19 cellular contexts compared by ENCODE assay signal in the genomic region with DNA sequence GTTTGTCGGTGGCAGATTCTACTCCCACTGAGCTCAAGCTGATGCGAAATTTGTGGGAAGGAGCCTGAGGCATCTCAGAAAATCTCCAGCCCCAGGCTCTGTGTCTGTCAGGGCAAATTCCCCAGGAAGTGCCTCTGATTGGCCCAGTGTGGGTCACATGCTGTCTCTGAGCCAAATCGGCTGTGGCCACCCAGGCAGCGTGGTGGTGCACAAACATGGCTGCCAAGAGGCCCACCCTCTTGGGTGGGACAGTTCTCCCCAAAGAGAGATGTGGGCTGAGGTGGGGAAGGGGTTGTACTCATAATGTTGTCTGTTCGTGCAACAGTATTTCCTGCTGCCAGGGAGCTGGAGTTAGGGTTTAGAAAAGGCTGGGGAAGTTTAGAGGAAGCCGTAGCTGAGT.
DNase-seq lines count a peak whose midpoint lies in the region; ATAC-seq and TF ChIP-seq lines count a peak whose summit lies in the region.
"Had no signal": no experiment of that assay in that cellular context is flagged by ENCODE, and none has a peak within 500 bp of the region (broad histone marks: within the 10 kb centered on the region; RNA-seq: fewer than 3 reads in every experiment).

No MANE protein-coding gene starts in this region.

- no peak overlapping the region for H2AK5ac ChIP-seq in neuronal stem cell (ENCODE audit: low read depth, low read length)

- H3K14ac ChIP-seq in neuronal stem cell (ENCODE audit: low read length): no peak overlapping the region

- H2AFZ ChIP-seq in Loucy (ENCODE audit: low read length): 0 out of 2 replicates have a peak overlapping the region, but pooled peaks have one; percentile 30
- peak overlapping the region; percentile 80 for H2AFZ ChIP-seq in neuronal stem cell (ENCODE audit: low read length)

- H3K27me3 ChIP-seq in Loucy (ENCODE audit: insufficient read depth, low read length, poor library complexity, severe bottlenecking): no peaks in the 10 kb centered on the region
- peaks cover 64% of the 10 kb centered on the region for H3K27me3 ChIP-seq in RWPE2 (ENCODE audit: insufficient read depth, poor library complexity, severe bottlenecking)
- H3K27me3 ChIP-seq in neuronal stem cell (ENCODE audit: control insufficient read depth in 3 of 3, insufficient read depth in 3 of 3, low read depth in 1 of 3, low read length in 3 of 3): peaks cover 0 to 14% (median 3%) of the 10 kb centered on the region in 3 experiments
- no peaks in the 10 kb centered on the region for H3K27me3 ChIP-seq in CD8-positive, alpha-beta memory T cell (ENCODE audit: insufficient read depth, low read length, poor library complexity, severe bottlenecking)
- H3K27me3 ChIP-seq: BLaER1 had no signal

- H3K18ac ChIP-seq in neuronal stem cell (ENCODE audit: low read length): no peak overlapping the region

- H2BK120ac ChIP-seq in neuronal stem cell (ENCODE audit: low read depth, low read length): no peak overlapping the region

- WGBS in neuronal stem cell (ENCODE audit: extremely low coverage in 2 of 2, insufficient read length in 2 of 2, insufficient replicate concordance in 1 of 2), 2 donors: no CpG with 5 or more reads among the region's 6 CpGs

- H2BK12ac ChIP-seq in neuronal stem cell (ENCODE audit: low read length): no peak overlapping the region

- DNase-seq in EH (ENCODE audit: low read depth) (peak; percentile 3), RWPE2 (ENCODE audit: low spot score) (no peak), neuronal stem cell (ENCODE audit: low spot score) (no peak), NCI-H2227 (lab: John Stamatoyannopoulos, UW; ENCODE audit: unreplicated experiment) (no peak), cerebellar nuclear complex (lab: John Stamatoyannopoulos, UW) (no peak)
- DNase-seq in CD8-positive, alpha-beta memory T cell: no peak
- DNase-seq in activated naive CD4-positive, alpha-beta T cell treated with anti-CD3 and anti-CD28 coated beads, Interleukin-2, amount 50 U/mL, for 16 hours: no peak
- DNase-seq: EL, NCI-H1105 treated with DMSO at 0.1 percent for 48 hours, NCI-H1930, NCI-H2171, NCI-H774, Right ventricle myocardium superior, SK-N-SH had no signal

- no peak overlapping the region for H4K91ac ChIP-seq in neuronal stem cell (ENCODE audit: low read depth, low read length, poor library complexity)

- H3K4me1 ChIP-seq in Loucy (ENCODE audit: insufficient read depth, low read length, poor library complexity, severe bottlenecking): no peaks in the 10 kb centered on the region
- no peaks in the 10 kb centered on the region for H3K4me1 ChIP-seq in RWPE2 (ENCODE audit: insufficient read depth, poor library complexity, severe bottlenecking)
- H3K4me1 ChIP-seq in neuronal stem cell (ENCODE audit: control insufficient read depth in 2 of 2, insufficient read depth in 1 of 2, low read depth in 1 of 2, low read length in 2 of 2): no peaks in the 10 kb centered on the region
- no peaks in the 10 kb centered on the region for H3K4me1 ChIP-seq in CD8-positive, alpha-beta memory T cell (ENCODE audit: insufficient read depth, low read length)
- H3K4me1 ChIP-seq: HAP-1 had no signal

- H3K9me3 ChIP-seq in Loucy (ENCODE audit: insufficient read depth, low read depth, low read length): no peaks in the 10 kb centered on the region
- H3K9me3 ChIP-seq in RWPE2 (ENCODE audit: severe bottlenecking): no peaks in the 10 kb centered on the region
- no peaks in the 10 kb centered on the region for H3K9me3 ChIP-seq in neuronal stem cell (replicated peaks in 1 of 2; ENCODE audit: control insufficient read depth in 2 of 2, insufficient read depth in 1 of 2, low read depth in 1 of 2, low read length in 2 of 2)
- no peaks in the 10 kb centered on the region for H3K9me3 ChIP-seq in CD8-positive, alpha-beta memory T cell (ENCODE audit: low read length)
- H3K9me3 ChIP-seq: BLaER1, HAP-1, SK-N-SH had no signal

- no peaks in the 10 kb centered on the region for H3K79me2 ChIP-seq in Loucy (ENCODE audit: insufficient read depth, low read length)

- TF ChIP-seq CTCF in Loucy (conservative IDR thresholded peaks at IDR 0.05; ENCODE audit: low read length) (no peak), RWPE2 (IDR thresholded peaks at IDR 0.05; ENCODE audit: poor library complexity, severe bottlenecking) (no peak)

- CTCF ChIA-PET in CD8-positive, alpha-beta memory T cell (lab: Charles Lee): no interaction called here

- H3K23ac ChIP-seq in neuronal stem cell (ENCODE audit: low read depth, low read length, poor library complexity): no peak overlapping the region

- no peak overlapping the region for H4K8ac ChIP-seq in neuronal stem cell (ENCODE audit: low read depth, low read length)

- POLR2A ChIA-PET in CD8-positive, alpha-beta memory T cell (lab: Charles Lee): no interaction called here

- no peak overlapping the region for H3K4ac ChIP-seq in neuronal stem cell (ENCODE audit: low read length)

- no peaks in the 10 kb centered on the region for H3K9me3 Mint-ChIP-seq in CD8-positive, alpha-beta memory T cell

- H3K4me3 ChIP-seq in Loucy (ENCODE audit: low read length, poor library complexity, severe bottlenecking) (no peak overlapping the region), RWPE2 (ENCODE audit: severe bottlenecking) (no peak overlapping the region), neuronal stem cell (ENCODE audit: low read length in 2 of 2) (no peak overlapping the region)
- no peak overlapping the region for H3K4me3 ChIP-seq in CD8-positive, alpha-beta memory T cell (ENCODE audit: low read length)
- H3K4me3 ChIP-seq: BLaER1, HAP-1 had no signal

- H3F3A ChIP-seq in Loucy (ENCODE audit: low read depth): no peaks in the 10 kb centered on the region

- no peak overlapping the region for H2BK15ac ChIP-seq in neuronal stem cell (ENCODE audit: low read length)

- H4K20me1 ChIP-seq in Loucy (ENCODE audit: insufficient read depth, low read length, poor library complexity, severe bottlenecking): no peaks in the 10 kb centered on the region
- H4K20me1 ChIP-seq: BLaER1 had no signal

- H3K9ac ChIP-seq in Loucy (ENCODE audit: low read depth, low read length, poor library complexity, severe bottlenecking) (no peak overlapping the region), neuronal stem cell (ENCODE audit: low read depth, low read length, poor library complexity) (no peak overlapping the region)
- H3K9ac ChIP-seq: BLaER1, KMS-11, SK-N-SH had no signal

- peaks cover 4 to 10% of the 10 kb centered on the region in 2 donors for H3K27me3 Mint-ChIP-seq in CD8-positive, alpha-beta memory T cell

- no peaks in the 10 kb centered on the region for H3K79me1 ChIP-seq in neuronal stem cell (ENCODE audit: low read depth, low read length)

- ATAC-seq in RWPE2 (ENCODE audit: low read depth): peak; percentile 20; the same call in 1 of the 3 replicates
- ATAC-seq: Panc1 had no signal

- no peak overlapping the region for H3K27ac Mint-ChIP-seq in CD8-positive, alpha-beta memory T cell

- H3K36me3 Mint-ChIP-seq in CD8-positive, alpha-beta memory T cell: no peaks in the 10 kb centered on the region

- H3K4me1 Mint-ChIP-seq in CD8-positive, alpha-beta memory T cell: no peaks in the 10 kb centered on the region

- H2BK5ac ChIP-seq in neuronal stem cell (ENCODE audit: low read length): no peak overlapping the region

- no peaks in the 10 kb centered on the region for H3K9me2 ChIP-seq in Loucy (replicated peaks; ENCODE audit: low read depth, low read length)
- H3K9me2 ChIP-seq: SK-N-SH had no signal

- no peak overlapping the region for H3K27ac ChIP-seq in RWPE2 (ENCODE audit: poor library complexity, severe bottlenecking)
- H3K27ac ChIP-seq in neuronal stem cell (replicated peaks; ENCODE audit: low read length): no peak overlapping the region
- no peak overlapping the region for H3K27ac ChIP-seq in CD8-positive, alpha-beta memory T cell (ENCODE audit: low read depth, low read length)
- H3K27ac ChIP-seq: BLaER1, KMS-11 had no signal

- no peak overlapping the region for H3K4me2 ChIP-seq in Loucy (ENCODE audit: low read depth, low read length, poor library complexity, severe bottlenecking)
- no peak overlapping the region for H3K4me2 ChIP-seq in neuronal stem cell (ENCODE audit: insufficient read depth, low read length, poor library complexity, severe bottlenecking)
- H3K4me2 ChIP-seq: BLaER1, KMS-11, SK-N-SH had no signal

- no peak overlapping the region for H3K4me3 Mint-ChIP-seq in CD8-positive, alpha-beta memory T cell

- no peaks in the 10 kb centered on the region for H3K36me3 ChIP-seq in Loucy (ENCODE audit: insufficient read depth, low read length)
- no peaks in the 10 kb centered on the region for H3K36me3 ChIP-seq in RWPE2 (ENCODE audit: low read depth)
- H3K36me3 ChIP-seq in neuronal stem cell (replicated peaks in 1 of 2; ENCODE audit: control insufficient read depth in 2 of 2, insufficient read depth in 2 of 2, low read length in 2 of 2): no peaks in the 10 kb centered on the region
- no peaks in the 10 kb centered on the region for H3K36me3 ChIP-seq in CD8-positive, alpha-beta memory T cell (ENCODE audit: insufficient read depth, low read length)
- H3K36me3 ChIP-seq: BLaER1, HAP-1 had no signal
